Comparison of ENCODE assay signal across 24 cellular contexts in the genomic region with DNA sequence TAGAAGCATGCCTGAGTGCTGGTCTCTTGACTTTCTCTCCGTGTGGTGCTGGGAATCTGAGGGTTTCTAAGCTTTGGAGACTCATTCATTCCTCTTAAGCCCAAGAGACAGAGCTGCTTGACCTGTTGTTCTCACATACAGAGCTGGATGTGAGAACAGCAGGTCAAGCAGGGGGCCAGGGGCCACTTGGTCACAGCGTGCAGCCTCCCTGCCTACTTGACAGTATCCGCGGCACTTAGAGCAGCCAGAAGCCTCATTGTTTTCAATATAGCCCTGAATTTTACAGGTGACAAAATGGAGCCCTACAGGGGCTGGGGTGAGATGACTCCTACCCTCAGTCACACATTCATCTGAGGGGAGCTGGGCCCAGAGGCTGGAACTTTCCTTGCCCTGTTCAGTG.
"Had no signal": no experiment of that assay in that cellular context is flagged by ENCODE, and none has a peak within 500 bp of the region (broad histone marks: within the 10 kb centered on the region; RNA-seq: fewer than 3 reads in every experiment).

No MANE protein-coding gene starts in this region.

- H3K27ac ChIP-seq: breast epithelium, Peyer's patch, RWPE1 had no signal

- H3K27me3 ChIP-seq: breast epithelium, Peyer's patch had no signal

- H3K4me1 Mint-ChIP-seq: activated naive CD4-positive, alpha-beta T cell treated with anti-CD3 and anti-CD28 coated beads, Interleukin-2, amount 50 U/mL, for 24 hours had no signal

- H3K27ac Mint-ChIP-seq: activated CD8-positive, alpha-beta T cell treated with anti-CD3 and anti-CD28 coated beads, Interleukin-2, amount 10 ng/mL, durations not matched to agents 7 days and 5 days; activated naive CD4-positive, alpha-beta T cell treated with anti-CD3 and anti-CD28 coated beads, Interleukin-2, amount 50 U/mL, for 24 hours; T-helper 1 cell treated with Interleukin-12 subunit alpha and Interleukin-12 subunit beta and Interleukin-4 antibody, amounts not matched to agents 30 μg/mL and 1 μg/mL, for 36 hours had no signal

- DNase-seq: activated CD4-positive, alpha-beta T cell treated with anti-CD3 and anti-CD28 coated beads for 4 hours; activated CD4-positive, alpha-beta T cell treated with anti-CD3 and anti-CD28 coated beads, Interleukin-2, amount 50 U/mL, for 4 hours; activated CD8-positive, alpha-beta memory T cell treated with anti-CD3 and anti-CD28 coated beads, Interleukin-2, amount 50 U/mL, for 48 hours; activated CD8-positive, alpha-beta T cell treated with anti-CD3 and anti-CD28 coated beads, Interleukin-2, amount 10 ng/mL, durations not matched to agents 7 days and 5 days; activated effector memory CD4-positive, alpha-beta T cell treated with Interleukin-2 at 50 U/mL for 16 hours; activated naive CD4-positive, alpha-beta T cell; activated T-cell treated with anti-CD3 and anti-CD28 coated beads, Interleukin-2, amount 50 U/mL, for 1 hour; aorta; central memory CD4-positive, alpha-beta T cell; Karpas-422; MM.1S; NCI-H146; NCI-H187 treated with DMSO at 0.1 percent for 48 hours; NCI-H2081 treated with DMSO at 0.1 percent for 48 hours; NCI-H2171 treated with DMSO at 0.1 percent for 48 hours; NCI-H226; Peyer's patch; Right ventricle myocardium superior had no signal

- H3K36me3 ChIP-seq: breast epithelium, Peyer's patch had no signal

- H3K4me3 ChIP-seq: breast epithelium, K562, Peyer's patch had no signal

- ATAC-seq: activated CD4-positive, CD25-positive, alpha-beta regulatory T cell treated with anti-CD3 and anti-CD28 coated beads, Interleukin-2, amount 50 U/mL, for 24 hours; activated CD8-positive, alpha-beta T cell treated with anti-CD3 and anti-CD28 coated beads, Interleukin-2, amount 10 ng/mL, durations not matched to agents 7 days and 5 days; K562 had no signal

- H3K9me3 Mint-ChIP-seq: activated naive CD4-positive, alpha-beta T cell treated with anti-CD3 and anti-CD28 coated beads, Interleukin-2, amount 50 U/mL, for 24 hours; T-helper 1 cell treated with Interleukin-12 subunit alpha and Interleukin-12 subunit beta and Interleukin-4 antibody, amounts not matched to agents 30 μg/mL and 1 μg/mL, for 36 hours had no signal

- H3K27me3 Mint-ChIP-seq: activated naive CD4-positive, alpha-beta T cell treated with anti-CD3 and anti-CD28 coated beads, Interleukin-2, amount 50 U/mL, for 24 hours had no signal

- H3K9me3 ChIP-seq: breast epithelium, Peyer's patch had no signal

- H3K4me3 Mint-ChIP-seq: activated CD8-positive, alpha-beta T cell treated with anti-CD3 and anti-CD28 coated beads, Interleukin-2, amount 10 ng/mL, durations not matched to agents 7 days and 5 days; activated naive CD4-positive, alpha-beta T cell treated with anti-CD3 and anti-CD28 coated beads, Interleukin-2, amount 50 U/mL, for 24 hours; T-helper 1 cell treated with Interleukin-12 subunit alpha and Interleukin-12 subunit beta and Interleukin-4 antibody, amounts not matched to agents 30 μg/mL and 1 μg/mL, for 36 hours had no signal

- FAIRE-seq: K562 had no signal

- H3K4me1 ChIP-seq: breast epithelium, Peyer's patch had no signal

- H3K36me3 Mint-ChIP-seq: activated naive CD4-positive, alpha-beta T cell treated with anti-CD3 and anti-CD28 coated beads, Interleukin-2, amount 50 U/mL, for 24 hours had no signal
